24 cellular contexts compared by ENCODE assay signal in genomic region chr12:31226639-31227038, GRCh38.
DNase-seq lines count a peak whose midpoint lies in the region; ATAC-seq lines count a peak whose summit lies in the region.
"Had no signal": no experiment of that assay in that cellular context is flagged by ENCODE, and none has a peak within 500 bp of the region (broad histone marks: within the 10 kb centered on the region; RNA-seq: fewer than 3 reads in every experiment).

No MANE protein-coding gene starts in this region.

- no peaks in the 10 kb centered on the region for H3K27me3 Mint-ChIP-seq in stimulated activated naive CD8-positive, alpha-beta T cell treated with anti-CD3 and anti-CD28 coated beads, Interleukin-15, amount 100 ng/mL, for 72 hours
- H3K27me3 Mint-ChIP-seq: activated B cell treated with CpG ODN at 0.5 μM for 24 hours had no signal

- H3K4me3 Mint-ChIP-seq in stimulated activated naive CD8-positive, alpha-beta T cell treated with anti-CD3 and anti-CD28 coated beads, Interleukin-15, amount 100 ng/mL, for 72 hours, result no peak overlapping the region
- H3K4me3 Mint-ChIP-seq: activated B cell treated with CpG ODN at 0.5 μM for 24 hours; activated CD8-positive, alpha-beta T cell treated with anti-CD3 and anti-CD28 coated beads for 36 hours; mesothelial cell of epicardium; nephron progenitor cell; stimulated activated naive B cell treated with anti-CD40 and anti-IgM and Interleukin-4, amounts not matched to agents 10 μg/mL and 1 μg/mL and 100 μg/mL, for 72 hours had no signal

- DNase-seq in NCI-H2029 (lab: John Stamatoyannopoulos, UW), result peak; percentile 39
- no peak for DNase-seq in NCI-H2029 treated with DMSO at 0.1 percent for 48 hours (lab: John Stamatoyannopoulos, UW)
- peak; percentile 59 to 81 for DNase-seq in SHP77 (lab: John Stamatoyannopoulos, UW)
- DNase-seq in medulla oblongata (ENCODE audit: extremely low spot score), result peak; percentile 58
- DNase-seq in stimulated activated naive CD8-positive, alpha-beta T cell treated with anti-CD3 and anti-CD28 coated beads, Interleukin-15, amount 100 ng/mL, for 72 hours, result no peak
- DNase-seq in activated gamma-delta T cell treated with Interleukin-2 at 50 U/mL for 16 hours, result no peak
- no peak for DNase-seq in NAMALWA (ENCODE audit: low spot score)
- no peak for DNase-seq in stimulated activated CD4-positive, alpha-beta T cell treated with anti-CD3 and anti-CD28 coated beads, Interleukin-2, amount 100 ng/mL, for 24 hours
- DNase-seq: activated B cell treated with CpG ODN at 0.5 μM for 24 hours; activated CD8-positive, alpha-beta T cell treated with anti-CD3 and anti-CD28 coated beads for 36 hours; activated naive CD4-positive, alpha-beta T cell treated with Interleukin-2 at 50 U/mL for 16 hours; amniotic stem cell; colonic mucosa; DND-41; left cardiac atrium; MM.1S; NCI-H146; NCI-H2227 treated with DMSO at 0.1 percent for 48 hours; nephron progenitor cell; stimulated activated naive B cell treated with anti-CD40 and anti-IgM and Interleukin-4, amounts not matched to agents 10 μg/mL and 1 μg/mL and 100 μg/mL, for 72 hours; tibial artery had no signal

- H3K9me3 Mint-ChIP-seq in stimulated activated naive CD8-positive, alpha-beta T cell treated with anti-CD3 and anti-CD28 coated beads, Interleukin-15, amount 100 ng/mL, for 72 hours, result peaks cover 0 to 4% of the 10 kb centered on the region in 2 donors
- H3K9me3 Mint-ChIP-seq: activated CD8-positive, alpha-beta T cell treated with anti-CD3 and anti-CD28 coated beads for 36 hours had no signal

- peak; percentile 18 for ATAC-seq in stimulated activated naive CD8-positive, alpha-beta T cell treated with anti-CD3 and anti-CD28 coated beads, Interleukin-15, amount 100 ng/mL, for 72 hours
- ATAC-seq: activated CD8-positive, alpha-beta T cell treated with anti-CD3 and anti-CD28 coated beads for 36 hours; HCT116; K562 had no signal

- no peaks in the 10 kb centered on the region for H3K4me1 Mint-ChIP-seq in stimulated activated naive CD8-positive, alpha-beta T cell treated with anti-CD3 and anti-CD28 coated beads, Interleukin-15, amount 100 ng/mL, for 72 hours
- H3K4me1 Mint-ChIP-seq: activated B cell treated with CpG ODN at 0.5 μM for 24 hours; stimulated activated naive B cell treated with anti-CD40 and anti-IgM and Interleukin-4, amounts not matched to agents 10 μg/mL and 1 μg/mL and 100 μg/mL, for 72 hours had no signal

- H3K27ac Mint-ChIP-seq in stimulated activated naive CD8-positive, alpha-beta T cell treated with anti-CD3 and anti-CD28 coated beads, Interleukin-15, amount 100 ng/mL, for 72 hours, result no peak overlapping the region
- H3K27ac Mint-ChIP-seq: activated B cell treated with CpG ODN at 0.5 μM for 24 hours; activated CD8-positive, alpha-beta T cell treated with anti-CD3 and anti-CD28 coated beads for 36 hours; mesothelial cell of epicardium; nephron progenitor cell; stimulated activated naive B cell treated with anti-CD40 and anti-IgM and Interleukin-4, amounts not matched to agents 10 μg/mL and 1 μg/mL and 100 μg/mL, for 72 hours had no signal

Comparison
In these comparisons a context has a peak if more than half of its experiments do, and no peak if none do; other contexts are left out.
1. DNase-seq: peak in NCI-H2029 (single experiment), SHP77 (2 of 2) and medulla oblongata (single experiment); none in NCI-H2029 treated with DMSO at 0.1 percent for 48 hours (single experiment), stimulated activated naive CD8-positive, alpha-beta T cell treated with anti-CD3 and anti-CD28 coated beads, Interleukin-15, amount 100 ng/mL, for 72 hours (0 of 2), activated gamma-delta T cell treated with Interleukin-2 at 50 U/mL for 16 hours (single experiment), NAMALWA (single experiment) and stimulated activated CD4-positive, alpha-beta T cell treated with anti-CD3 and anti-CD28 coated beads, Interleukin-2, amount 100 ng/mL, for 24 hours (0 of 2).